Comparison of ENCODE assay signal across 10 cellular contexts in genomic region chr11:100739636-100740035, GRCh38. TPM values are rescaled to one million over a fixed set of nuclear protein-coding genes. Genes with fewer than 3 reads are reported as not detected.
DNase-seq lines count a peak whose midpoint lies in the region; ATAC-seq and TF ChIP-seq lines count a peak whose summit lies in the region.
"Had no signal": no experiment of that assay in that cellular context is flagged by ENCODE, and none has a peak within 500 bp of the region (broad histone marks: within the 10 kb centered on the region; RNA-seq: fewer than 3 reads in every experiment).

No MANE protein-coding gene starts in this region.

- H3K9me3 ChIP-seq in uterus (no peaks in the 10 kb centered on the region), vagina (no peaks in the 10 kb centered on the region)

- H3K27ac ChIP-seq in uterus (peak overlapping the region; percentile 42 to 69), vagina (no peak overlapping the region)

- TF ChIP-seq POLR2A in uterus (IDR thresholded peaks at IDR 0.05), result no peak
- TF ChIP-seq POLR2A in vagina (IDR thresholded peaks at IDR 0.05), result no peak

- ATAC-seq in HG02678 (IDR thresholded peaks at IDR 0.05; ENCODE audit: unreplicated experiment) (no peak), HG03457 (IDR thresholded peaks at IDR 0.05; ENCODE audit: unreplicated experiment) (no peak)

- TF ChIP-seq CTCF in uterus (IDR thresholded peaks at IDR 0.05), result no peak
- TF ChIP-seq CTCF in vagina (IDR thresholded peaks at IDR 0.05), result no peak

- intact Hi-C loops in uterus (cut with DNase I; ENCODE audit: low total_unique reads), result no loop called here
- intact Hi-C loops in vagina (cut with DNase I), result no loop called here

- H3K4me1 ChIP-seq in uterus (peaks cover 10 to 15% of the 10 kb centered on the region in 2 donors), vagina (peaks cover 36% of the 10 kb centered on the region)

- DNase-seq in NCI-H82 (lab: John Stamatoyannopoulos, UW) (peak; percentile 48), NCI-H82 treated with DMSO at 0.1 percent for 48 hours (lab: John Stamatoyannopoulos, UW; ENCODE audit: unreplicated experiment) (no peak), dermis microvascular lymphatic vessel endothelial cell (ENCODE audit: low read depth in 2 of 2) (peak; percentile 9 to 91), lung microvascular endothelial cell (ENCODE audit: low read depth in 2 of 2) (peak; percentile 47 to 75), uterus (no peak), vagina (ENCODE audit: extremely low spot score in 2 of 2) (no peak)
- DNase-seq: amygdala, left colon had no signal

- H3K4me3 ChIP-seq in uterus (no peak overlapping the region), vagina (no peak overlapping the region)

- H3K27me3 ChIP-seq in uterus, result no peaks in the 10 kb centered on the region
- no peaks in the 10 kb centered on the region for H3K27me3 ChIP-seq in vagina

- H3K36me3 ChIP-seq in uterus (no peaks in the 10 kb centered on the region), vagina (no peaks in the 10 kb centered on the region)

RNA-seq across cellular contexts. Expression of gene ARHGAP42, which starts 52.5 kb away (rescaled TPM):
- total RNA-seq in dermis microvascular lymphatic vessel endothelial cell, result 4.9 and 7.5 TPM in 2 replicates
- 2.4 and 7.1 TPM in 2 replicates for total RNA-seq in lung microvascular endothelial cell
- total RNA-seq in uterus, result 10 to 100 TPM; 10.2 to 51.6 (median 21.1) TPM
- 5.9 TPM for total RNA-seq in vagina

Comparison
In these comparisons a context has a peak if more than half of its experiments do, and no peak if none do; other contexts are left out.
1. DNase-seq: peak in NCI-H82 (single experiment), dermis microvascular lymphatic vessel endothelial cell (2 of 2) and lung microvascular endothelial cell (2 of 2); none in NCI-H82 treated with DMSO at 0.1 percent for 48 hours (single experiment), uterus (0 of 2) and vagina (0 of 2).